1 cellular context compared by ENCODE assay signal in genomic region chr13:103140001-103140671, GRCh38.
TF ChIP-seq lines count a peak whose summit lies in the region.

No MANE protein-coding gene starts in this region.

TF ChIP-seq in WTC11, 78 proteins besides CTCF, POLR2A, EP300 and RAD21 (continued from another document):
- TF ChIP-seq, protein P1, sequence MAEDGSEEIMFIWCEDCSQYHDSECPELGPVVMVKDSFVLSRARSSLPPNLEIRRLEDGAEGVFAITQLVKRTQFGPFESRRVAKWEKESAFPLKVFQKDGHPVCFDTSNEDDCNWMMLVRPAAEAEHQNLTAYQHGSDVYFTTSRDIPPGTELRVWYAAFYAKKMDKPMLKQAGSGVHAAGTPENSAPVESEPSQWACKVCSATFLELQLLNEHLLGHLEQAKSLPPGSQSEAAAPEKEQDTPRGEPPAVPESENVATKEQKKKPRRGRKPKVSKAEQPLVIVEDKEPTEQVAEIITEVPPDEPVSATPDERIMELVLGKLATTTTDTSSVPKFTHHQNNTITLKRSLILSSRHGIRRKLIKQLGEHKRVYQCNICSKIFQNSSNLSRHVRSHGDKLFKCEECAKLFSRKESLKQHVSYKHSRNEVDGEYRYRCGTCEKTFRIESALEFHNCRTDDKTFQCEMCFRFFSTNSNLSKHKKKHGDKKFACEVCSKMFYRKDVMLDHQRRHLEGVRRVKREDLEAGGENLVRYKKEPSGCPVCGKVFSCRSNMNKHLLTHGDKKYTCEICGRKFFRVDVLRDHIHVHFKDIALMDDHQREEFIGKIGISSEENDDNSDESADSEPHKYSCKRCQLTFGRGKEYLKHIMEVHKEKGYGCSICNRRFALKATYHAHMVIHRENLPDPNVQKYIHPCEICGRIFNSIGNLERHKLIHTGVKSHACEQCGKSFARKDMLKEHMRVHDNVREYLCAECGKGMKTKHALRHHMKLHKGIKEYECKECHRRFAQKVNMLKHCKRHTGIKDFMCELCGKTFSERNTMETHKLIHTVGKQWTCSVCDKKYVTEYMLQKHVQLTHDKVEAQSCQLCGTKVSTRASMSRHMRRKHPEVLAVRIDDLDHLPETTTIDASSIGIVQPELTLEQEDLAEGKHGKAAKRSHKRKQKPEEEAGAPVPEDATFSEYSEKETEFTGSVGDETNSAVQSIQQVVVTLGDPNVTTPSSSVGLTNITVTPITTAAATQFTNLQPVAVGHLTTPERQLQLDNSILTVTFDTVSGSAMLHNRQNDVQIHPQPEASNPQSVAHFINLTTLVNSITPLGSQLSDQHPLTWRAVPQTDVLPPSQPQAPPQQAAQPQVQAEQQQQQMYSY (CRISPR knock-in tag; IDR thresholded peaks at IDR 0.05): no peak
- TF ChIP-seq JAZF1 (CRISPR knock-in tag; IDR thresholded peaks at IDR 0.05) (no peak), ZNF219 (CRISPR knock-in tag; IDR thresholded peaks at IDR 0.05; ENCODE audit: borderline replicate concordance) (no peak), ZNF396 (CRISPR knock-in tag; IDR thresholded peaks at IDR 0.05; ENCODE audit: borderline replicate concordance) (no peak), TP53 (CRISPR knock-in tag; IDR thresholded peaks at IDR 0.05) (no peak), ZNF423 (CRISPR knock-in tag; IDR thresholded peaks at IDR 0.05) (no peak), IRF1 (CRISPR knock-in tag; IDR thresholded peaks at IDR 0.05) (no peak)
- TF ChIP-seq, protein P2, sequence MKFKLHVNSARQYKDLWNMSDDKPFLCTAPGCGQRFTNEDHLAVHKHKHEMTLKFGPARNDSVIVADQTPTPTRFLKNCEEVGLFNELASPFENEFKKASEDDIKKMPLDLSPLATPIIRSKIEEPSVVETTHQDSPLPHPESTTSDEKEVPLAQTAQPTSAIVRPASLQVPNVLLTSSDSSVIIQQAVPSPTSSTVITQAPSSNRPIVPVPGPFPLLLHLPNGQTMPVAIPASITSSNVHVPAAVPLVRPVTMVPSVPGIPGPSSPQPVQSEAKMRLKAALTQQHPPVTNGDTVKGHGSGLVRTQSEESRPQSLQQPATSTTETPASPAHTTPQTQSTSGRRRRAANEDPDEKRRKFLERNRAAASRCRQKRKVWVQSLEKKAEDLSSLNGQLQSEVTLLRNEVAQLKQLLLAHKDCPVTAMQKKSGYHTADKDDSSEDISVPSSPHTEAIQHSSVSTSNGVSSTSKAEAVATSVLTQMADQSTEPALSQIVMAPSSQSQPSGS (CRISPR knock-in tag; IDR thresholded peaks at IDR 0.05; ENCODE audit: borderline replicate concordance, low read depth): no peak
